Comparison of ENCODE assay signal across 8 cellular contexts in the genomic region with DNA sequence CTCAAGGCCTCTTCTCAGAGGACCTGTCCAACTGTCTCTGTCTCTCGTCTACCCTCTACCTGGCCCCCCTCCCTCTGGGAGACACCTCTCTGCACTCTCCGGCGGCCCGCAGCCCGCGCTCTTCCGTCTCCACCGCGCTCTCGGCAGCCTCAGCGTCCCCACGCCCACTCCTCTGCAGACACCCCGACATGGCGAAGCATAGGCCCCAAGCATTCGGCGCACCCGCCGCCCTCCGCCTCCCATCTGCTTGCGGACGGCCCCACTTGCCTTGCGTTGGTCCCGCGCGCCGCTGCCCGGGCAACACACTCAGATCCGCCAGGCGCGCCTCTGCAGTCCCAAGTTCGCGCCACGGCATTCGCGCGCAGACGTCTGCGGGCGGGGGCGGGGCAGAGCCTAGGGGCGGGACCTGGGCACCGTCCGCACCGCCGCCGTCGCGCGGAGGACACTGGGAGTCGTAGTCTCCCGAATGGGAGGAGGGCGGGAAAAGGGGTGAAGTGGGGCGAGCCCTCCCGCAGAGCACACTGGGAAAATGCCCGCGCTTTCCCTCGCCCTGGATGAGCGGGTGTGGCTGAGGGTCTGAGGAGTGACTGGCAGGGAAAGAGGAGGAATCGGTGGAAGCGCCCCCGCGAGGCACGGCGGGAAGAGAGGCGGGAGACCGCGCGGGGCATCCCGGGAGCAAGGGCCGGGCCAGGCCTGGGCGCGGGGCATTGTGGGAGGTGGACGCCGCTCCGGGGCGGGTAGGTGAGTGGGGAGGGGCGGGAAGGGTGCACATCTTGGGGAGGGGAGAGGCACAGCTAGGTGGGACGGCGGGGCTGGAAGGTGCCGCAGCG. TPM values are rescaled to one million over a fixed set of nuclear protein-coding genes. Genes with fewer than 3 reads are reported as not detected.
DNase-seq lines count a peak whose midpoint lies in the region; ATAC-seq, FAIRE-seq and TF ChIP-seq lines count a peak whose summit lies in the region.

Gene LIG1, minus strand, starts transcription at position 371 of the 830 bp plus-strand sequence. CDS start 4,778 bp downstream, outside the sequence.
Gene ZSWIM9, plus strand, starts transcription at position 707 of the 830 bp plus-strand sequence. CDS start 1,123 bp downstream, outside the sequence.

- dilution Hi-C loops in keratinocyte (cut with MboI; ENCODE audit: extremely low pct_ligation_motif_present, low sequenced_read_pairs), result no loop called here

- H3K27me3 Mint-ChIP-seq in central memory CD8-positive, alpha-beta T cell, result no peaks in the 10 kb centered on the region

- peaks cover 26% of the 10 kb centered on the region for H3K4me1 Mint-ChIP-seq in central memory CD8-positive, alpha-beta T cell

- peak within 1 kb of the TSS; percentile 97 for H2AFZ ChIP-seq in keratinocyte (ENCODE audit: control insufficient read depth, low read length)

- H3K27ac Mint-ChIP-seq in central memory CD8-positive, alpha-beta T cell (ENCODE audit: low read depth), result peak within 1 kb of the TSS; percentile 90

- ATAC-seq in GM19025 (IDR thresholded peaks at IDR 0.05; ENCODE audit: low read depth, unreplicated experiment) (peak; percentile 86), HG03280 (IDR thresholded peaks at IDR 0.05; ENCODE audit: unreplicated experiment) (peak; percentile 80)
- peak; percentile 87 for ATAC-seq in central memory CD8-positive, alpha-beta T cell (replicated peaks; ENCODE audit: extremely low read depth, poor library complexity, severe bottlenecking)

- no peaks in the 10 kb centered on the region for H4K20me1 ChIP-seq in keratinocyte (ENCODE audit: control insufficient read depth, extremely low read depth, insufficient read depth, low read length)

- H3K27me3 ChIP-seq in keratinocyte (ENCODE audit: control insufficient read depth, extremely low read depth, insufficient read depth, low read length), result no peaks in the 10 kb centered on the region

- DNase-seq in AG10803 (ENCODE audit: low read depth) (peak; percentile 94), NCI-H446 (lab: John Stamatoyannopoulos, UW) (peak; percentile 97), keratinocyte (ENCODE audit: low read depth, low spot score) (peak; percentile 79)
- DNase-seq in activated CD4-positive, CD25-positive, alpha-beta regulatory T cell treated with anti-CD3 and anti-CD28 coated beads, Interleukin-2, amount 50 U/mL, for 16 hours (ENCODE audit: low read depth, low spot score), result peak; percentile 85
- DNase-seq in central memory CD8-positive, alpha-beta T cell (ENCODE audit: low spot score in 2 of 2), result peak; percentile 83 to 89
- peak; percentile 84 to 89 (median 86) for DNase-seq in stimulated activated CD4-positive, alpha-beta T cell treated with anti-CD3 and anti-CD28 coated beads, Interleukin-12 subunit alpha, Interleukin-12 subunit beta, amount 100 ng/mL, for 48 hours (ENCODE audit: low read depth in 2 of 3, low spot score in 1 of 3)

- peak within 1 kb of the TSS; percentile 89 for H3K9ac ChIP-seq in keratinocyte (ENCODE audit: control insufficient read depth, extremely low read depth, insufficient read depth, low read length)

- peaks cover 12% of the 10 kb centered on the region for H3K36me3 Mint-ChIP-seq in central memory CD8-positive, alpha-beta T cell (ENCODE audit: insufficient read depth)

- H3K36me3 ChIP-seq in keratinocyte (ENCODE audit: control insufficient read depth in 2 of 2, extremely low read depth in 1 of 2, insufficient read depth in 2 of 2, low read length in 2 of 2), result peaks cover 3 to 8% of the 10 kb centered on the region in 2 experiments

- peaks cover 12% of the 10 kb centered on the region for H3K4me1 ChIP-seq in keratinocyte (ENCODE audit: control insufficient read depth, extremely low read depth, insufficient read depth, low read length)

- no peaks in the 10 kb centered on the region for H3K9me1 ChIP-seq in keratinocyte (ENCODE audit: control insufficient read depth, extremely low read depth, insufficient read depth, low read length)

- FAIRE-seq in keratinocyte (lab: Jason Lieb, UNC), result no peak

- peaks cover 38% of the 10 kb centered on the region for H3K79me2 ChIP-seq in keratinocyte (ENCODE audit: control insufficient read depth, insufficient read depth, low read length)

- H3K4me3 Mint-ChIP-seq in central memory CD8-positive, alpha-beta T cell, result peak within 1 kb of the TSS; percentile 84

- no peaks in the 10 kb centered on the region for H3K9me3 ChIP-seq in keratinocyte (ENCODE audit: control insufficient read depth, low read depth, low read length)

- no peaks in the 10 kb centered on the region for H3K9me3 Mint-ChIP-seq in central memory CD8-positive, alpha-beta T cell

- peak within 1 kb of the TSS; percentile 90 for H3K4me3 ChIP-seq in AG10803 (ENCODE audit: low read length)
- H3K4me3 ChIP-seq in keratinocyte (ENCODE audit: control insufficient read depth in 2 of 3, extremely low read depth in 1 of 3, insufficient read depth in 2 of 3, low read depth in 1 of 3, low read length in 3 of 3), result peak within 1 kb of the TSS; percentile 84 to 96 (median 92)

- peak within 1 kb of the TSS; percentile 82 for H3K27ac ChIP-seq in keratinocyte (ENCODE audit: control insufficient read depth, insufficient read depth, low read length)

- TF ChIP-seq CTCF in AG10803 (conservative IDR thresholded peaks at IDR 0.05; ENCODE audit: low read length) (peak; percentile 18), keratinocyte (optimal IDR thresholded peaks at IDR 0.05 in 1 of 3, IDR thresholded peaks at IDR 0.05 in 1 of 3, conservative IDR thresholded peaks at IDR 0.05 in 1 of 3; ENCODE audit: extremely low read depth in 1 of 3, insufficient read depth in 2 of 3, low read length in 3 of 3) (peak in 2 of 3 experiments; percentile 1 to 7)

- peak within 1 kb of the TSS; percentile 100 for H3K4me2 ChIP-seq in keratinocyte (ENCODE audit: control insufficient read depth, extremely low read depth, insufficient read depth, low read depth, low read length)

RNA-seq across cellular contexts. Expression of gene LIG1, which starts in this region (rescaled TPM):
- 10.6 to 19.0 TPM (median 16.5 TPM) in 3 replicates for polyA plus RNA-seq in keratinocyte
- polyA plus RNA-seq in keratinocyte (2011; ENCODE audit: low read depth), result 14.2 TPM
- 5.1 and 8.2 TPM in 2 replicates for polyA plus RNA-seq in keratinocyte (2011; cell fraction: cytosol; rRNA removed)
- polyA plus RNA-seq in keratinocyte (2011; cell fraction: nucleus; rRNA removed), result 20.7 and 27.7 TPM in 2 replicates
- polyA plus RNA-seq in keratinocyte (2012; ENCODE audit: low replicate concordance), result 7.5 and 26.6 TPM in 2 replicates
- polyA minus RNA-seq in keratinocyte, result 7.5 to 36.5 TPM (median 19.8 TPM) in 3 replicates
- 17.3 TPM for polyA minus RNA-seq in keratinocyte (2011; cell fraction: cytosol; rRNA and poly(A)+ RNA removed)
- polyA minus RNA-seq in keratinocyte (2011; cell fraction: nucleus; rRNA and poly(A)+ RNA removed), result 12.3 and 14.5 TPM in 2 replicates

RNA-seq across cellular contexts. Expression of gene ZSWIM9, which starts in this region (rescaled TPM):
- 0.28 to 0.46 TPM (median 0.41 TPM) in 3 replicates for polyA plus RNA-seq in keratinocyte
- 0.40 TPM for polyA plus RNA-seq in keratinocyte (2011; ENCODE audit: low read depth)
- 0.26 and 1.1 TPM in 2 replicates for polyA plus RNA-seq in keratinocyte (2011; cell fraction: cytosol; rRNA removed)
- 1.5 and 2.1 TPM in 2 replicates for polyA plus RNA-seq in keratinocyte (2011; cell fraction: nucleus; rRNA removed)
- 1.5 and 5.2 TPM in 2 replicates for polyA plus RNA-seq in keratinocyte (2012; ENCODE audit: low replicate concordance)
- 0.06 to 0.43 TPM (median 0.16 TPM) in 3 replicates for polyA minus RNA-seq in keratinocyte
- polyA minus RNA-seq in keratinocyte (2011; cell fraction: cytosol; rRNA and poly(A)+ RNA removed), result 1.9 TPM
- 1.1 and 1.2 TPM in 2 replicates for polyA minus RNA-seq in keratinocyte (2011; cell fraction: nucleus; rRNA and poly(A)+ RNA removed)

Comparison
In these comparisons a context has a peak if more than half of its experiments do, and no peak if none do; other contexts are left out.
1. Peak in every context shown above with its lines: DNase-seq, ATAC-seq, H3K4me3 ChIP-seq and H3K27ac ChIP-seq.